12 cellular contexts compared by ENCODE assay signal in genomic region chr3:188697127-188697526, GRCh38.
DNase-seq lines count a peak whose midpoint lies in the region; ATAC-seq and TF ChIP-seq lines count a peak whose summit lies in the region.
"Had no signal": no experiment of that assay in that cellular context is flagged by ENCODE, and none has a peak within 500 bp of the region (broad histone marks: within the 10 kb centered on the region; RNA-seq: fewer than 3 reads in every experiment).

No MANE protein-coding gene starts in this region.

- H3F3A ChIP-seq in SU-DHL-6 (ENCODE audit: insufficient read depth), result peaks cover 42% of the 10 kb centered on the region

- H3K9ac ChIP-seq in SU-DHL-6 (ENCODE audit: low read length), result peak overlapping the region; percentile 58

- H3K4me3 ChIP-seq in GM12865 (ENCODE audit: low read depth, low read length), result no peak overlapping the region
- H3K4me3 ChIP-seq in SU-DHL-6 (ENCODE audit: insufficient read depth, low read length, poor library complexity, severe bottlenecking), result peak overlapping the region; percentile 13
- H3K4me3 ChIP-seq: adrenal gland had no signal

- H2AFZ ChIP-seq in SU-DHL-6 (ENCODE audit: low read depth, low read length, severe bottlenecking), result no peak overlapping the region

- no peaks in the 10 kb centered on the region for H3K27me3 ChIP-seq in SU-DHL-6 (ENCODE audit: low read length)
- H3K27me3 ChIP-seq: adrenal gland had no signal

- H3K36me3 ChIP-seq in SU-DHL-6 (ENCODE audit: low read length), result no peaks in the 10 kb centered on the region
- H3K36me3 ChIP-seq: adrenal gland had no signal

- H3K79me2 ChIP-seq in SU-DHL-6 (ENCODE audit: insufficient read depth, low read length), result no peaks in the 10 kb centered on the region

- H3K9me3 ChIP-seq in SU-DHL-6 (ENCODE audit: insufficient read depth, low read length), result no peaks in the 10 kb centered on the region
- H3K9me3 ChIP-seq: adrenal gland had no signal

- ATAC-seq in GM19035 (IDR thresholded peaks at IDR 0.05; ENCODE audit: unreplicated experiment) (peak; percentile 65), HG02938 (IDR thresholded peaks at IDR 0.05; ENCODE audit: unreplicated experiment) (peak; percentile 78)

- peak overlapping the region; percentile 60 for H3K4me2 ChIP-seq in SU-DHL-6 (ENCODE audit: low read depth, low read length, poor library complexity, severe bottlenecking)

- peak; percentile 72 for DNase-seq in GM12865 (ENCODE audit: low read depth)
- DNase-seq in cerebellar cortex (ENCODE audit: low spot score), result no peak
- no peak for DNase-seq in glomerular visceral epithelial cell (ENCODE audit: extremely low spot score)
- no peak for DNase-seq in NCI-H82 treated with DMSO at 0.1 percent for 48 hours (lab: John Stamatoyannopoulos, UW; ENCODE audit: unreplicated experiment)
- no peak for DNase-seq in AG08395 (ENCODE audit: low spot score)
- DNase-seq: adrenal gland, COR-L47, HCEC 1CT, NCI-H1417 had no signal

- TF ChIP-seq CTCF in GM12865 (IDR thresholded peaks at IDR 0.05; ENCODE audit: insufficient read depth, low read depth, low read length, missing control alignments) (no peak), SU-DHL-6 (IDR thresholded peaks at IDR 0.05; ENCODE audit: insufficient read depth, low read length, poor library complexity, severe bottlenecking) (no peak)

- H4K20me1 ChIP-seq in SU-DHL-6 (ENCODE audit: low read depth, low read length), result no peaks in the 10 kb centered on the region

- no peaks in the 10 kb centered on the region for H3K9me2 ChIP-seq in SU-DHL-6 (replicated peaks; ENCODE audit: insufficient read depth, low read length)

- peak overlapping the region; percentile 92 for H3K27ac ChIP-seq in SU-DHL-6 (ENCODE audit: low read depth, low read length)
- H3K27ac ChIP-seq: adrenal gland had no signal
